ENCODE assay signal across 8 cellular contexts in the genomic region with DNA sequence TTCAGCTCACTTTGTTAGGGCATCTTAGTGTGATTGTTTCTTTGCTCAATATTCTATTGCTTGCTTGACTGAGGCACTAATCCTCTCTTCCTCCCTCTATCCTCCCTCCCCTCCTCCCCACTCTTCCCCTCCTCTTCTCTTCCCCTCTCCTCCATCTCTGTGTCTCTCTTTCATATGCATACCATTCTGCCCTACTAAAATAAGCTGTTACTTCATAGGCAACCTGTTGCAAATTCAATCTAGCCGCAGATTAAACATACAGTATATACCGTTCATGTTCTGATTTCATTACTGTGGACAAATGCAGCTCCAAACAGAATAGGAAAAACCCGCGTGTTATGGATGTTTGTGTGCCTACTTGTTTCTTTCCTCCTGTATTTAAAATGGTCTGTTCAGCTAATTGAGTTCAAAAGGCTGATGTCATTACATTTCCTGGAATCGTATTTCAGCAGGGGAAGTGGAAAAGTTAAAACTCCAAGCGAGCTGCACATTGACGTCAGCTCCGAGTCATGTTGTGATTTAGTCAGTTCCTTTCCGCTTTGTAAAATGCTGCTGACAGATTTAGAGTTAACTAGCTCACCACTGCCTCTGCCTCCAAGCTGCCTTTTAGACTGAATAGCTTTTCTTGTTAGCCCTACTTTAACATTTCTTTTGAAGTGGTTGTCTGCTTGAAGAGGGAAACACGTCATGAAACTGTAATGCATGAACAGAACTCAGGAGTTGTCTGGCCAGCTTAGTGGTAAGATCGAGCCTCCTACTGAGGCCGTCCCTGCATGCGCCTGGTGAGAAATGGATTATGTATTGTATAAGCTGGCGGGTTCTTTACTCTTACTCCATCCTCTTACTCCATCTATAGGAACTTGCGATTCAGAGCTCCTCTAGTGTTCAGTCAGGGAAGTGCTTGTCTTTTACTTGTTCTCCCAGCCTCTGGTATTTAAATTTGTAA.
DNase-seq lines count a peak whose midpoint lies in the region; ATAC-seq and TF ChIP-seq lines count a peak whose summit lies in the region.

No MANE protein-coding gene starts in this region.

- H3K9me3 ChIP-seq in BE2C (no peaks in the 10 kb centered on the region), right lobe of liver (no peaks in the 10 kb centered on the region)

- H3K27me3 ChIP-seq in BE2C (no peaks in the 10 kb centered on the region), dorsolateral prefrontal cortex (no peaks in the 10 kb centered on the region), right lobe of liver (no peaks in the 10 kb centered on the region)

- H3K4me3 Mint-ChIP-seq in activated CD4-positive, alpha-beta T cell treated with anti-CD3 and anti-CD28 coated beads, Interleukin-2, amount 10 ng/mL, durations not matched to agents 7 days and 5 days: peak overlapping the region; percentile 84

- H3K27ac Mint-ChIP-seq in activated CD4-positive, alpha-beta T cell treated with anti-CD3 and anti-CD28 coated beads, Interleukin-2, amount 10 ng/mL, durations not matched to agents 7 days and 5 days: peak overlapping the region; percentile 100

- peak; percentile 45 for DNase-seq in BE2C
- peak; percentile 50 for DNase-seq in NCI-H526 treated with DMSO at 0.1 percent for 48 hours (lab: John Stamatoyannopoulos, UW)
- DNase-seq in activated CD4-positive, alpha-beta T cell treated with anti-CD3 and anti-CD28 coated beads, Interleukin-2, amount 10 ng/mL, durations not matched to agents 7 days and 5 days: peak; percentile 86
- DNase-seq in dorsolateral prefrontal cortex: peak in 2 of 10 donors; percentile 55 to 57
- peak in 2 of 3 donors; percentile 62 to 67 for DNase-seq in right lobe of liver
- DNase-seq in stimulated activated CD4-positive, alpha-beta T cell treated with anti-CD3 and anti-CD28 coated beads, TNF-alpha, amount 100 ng/mL, for 24 hours (ENCODE audit: low read depth in 3 of 3): peak; percentile 62 to 68 (median 67)

- no peaks in the 10 kb centered on the region for H3K36me3 ChIP-seq in BE2C
- no peaks in the 10 kb centered on the region for H3K36me3 ChIP-seq in right lobe of liver

- H3K27me3 Mint-ChIP-seq in activated CD4-positive, alpha-beta T cell treated with anti-CD3 and anti-CD28 coated beads, Interleukin-2, amount 10 ng/mL, durations not matched to agents 7 days and 5 days: no peaks in the 10 kb centered on the region

- POLR2A ChIA-PET in activated CD4-positive, alpha-beta T cell treated with anti-CD3 and anti-CD28 coated beads, Interleukin-2, amount 10 ng/mL, durations not matched to agents 7 days and 5 days (lab: Charles Lee): interaction anchor here (0.6 to 3.0 kb wide), 8 partner anchors 9 to 133 kb away, joined by 3 to 39 read pairs (median 6); a partner anchor contains a TSS

- ATAC-seq in GM19025 (IDR thresholded peaks at IDR 0.05; ENCODE audit: low read depth, unreplicated experiment) (peak; percentile 95), HG03354 (IDR thresholded peaks at IDR 0.05; ENCODE audit: poor library complexity, severe bottlenecking, unreplicated experiment) (peak; percentile 99), right lobe of liver (peak; percentile 87 to 90 (median 90))

- peaks cover 59% of the 10 kb centered on the region for H3K4me1 Mint-ChIP-seq in activated CD4-positive, alpha-beta T cell treated with anti-CD3 and anti-CD28 coated beads, Interleukin-2, amount 10 ng/mL, durations not matched to agents 7 days and 5 days

- intact Hi-C loops in dorsolateral prefrontal cortex (cut with DNase I) (loop anchor here (2.0 to 5.0 kb wide), 2 partner anchors 68 to 69 kb away; a partner anchor contains a TSS), right lobe of liver (cut with DNase I) (no loop called here)

- peak; percentile 81 for TF ChIP-seq POLR2A in right lobe of liver (IDR thresholded peaks at IDR 0.05)

- H3K27ac ChIP-seq in dorsolateral prefrontal cortex: peak overlapping the region; percentile 60 to 99 (median 91)
- peak overlapping the region; percentile 82 to 94 (median 93) for H3K27ac ChIP-seq in right lobe of liver

- peaks cover 24% of the 10 kb centered on the region for H3K36me3 Mint-ChIP-seq in activated CD4-positive, alpha-beta T cell treated with anti-CD3 and anti-CD28 coated beads, Interleukin-2, amount 10 ng/mL, durations not matched to agents 7 days and 5 days (ENCODE audit: low read depth)

- TF ChIP-seq CTCF in BE2C (IDR thresholded peaks at IDR 0.05; ENCODE audit: low read depth, low read length): peak; percentile 85
- TF ChIP-seq CTCF in dorsolateral prefrontal cortex (IDR thresholded peaks at IDR 0.05 in 54 of 56, conservative IDR thresholded peaks at IDR 0.05 in 2 of 56; ENCODE audit: low read depth in 1 of 56, partially characterized antibody in 56 of 56): peak; percentile 65 to 94 (median 83)
- peak; percentile 76 to 96 (median 80) for TF ChIP-seq CTCF in right lobe of liver (IDR thresholded peaks at IDR 0.05)

- no peaks in the 10 kb centered on the region for H3K4me1 ChIP-seq in BE2C
- H3K4me1 ChIP-seq in right lobe of liver: peaks cover 0 to 4% (median 0%) of the 10 kb centered on the region in 4 donors

- CTCF ChIA-PET in activated CD4-positive, alpha-beta T cell treated with anti-CD3 and anti-CD28 coated beads, Interleukin-2, amount 10 ng/mL, durations not matched to agents 7 days and 5 days (lab: Charles Lee): interaction anchor here (0.6 to 14.2 kb wide), 25 partner anchors 9 to 218 kb away, joined by 3 to 130 read pairs (median 9); a partner anchor contains a TSS

- H3K9me3 Mint-ChIP-seq in activated CD4-positive, alpha-beta T cell treated with anti-CD3 and anti-CD28 coated beads, Interleukin-2, amount 10 ng/mL, durations not matched to agents 7 days and 5 days: no peaks in the 10 kb centered on the region

- H3K4me3 ChIP-seq in BE2C (ENCODE audit: low read depth, low read length) (peak overlapping the region; percentile 65), dorsolateral prefrontal cortex (peak overlapping the region; percentile 32 to 79 (median 59)), right lobe of liver (peak overlapping the region; percentile 31 to 54 (median 48))

- 3% methylated on average over 15 of the region's 15 CpGs for WGBS in right lobe of liver (ENCODE audit: insufficient coverage, low coverage, low lambda C conversion rate, missing lambda C conversion rate)

Comparison
In these comparisons a context has a peak if more than half of its experiments do, and no peak if none do; other contexts are left out.
1. intact Hi-C loops: an anchor here in dorsolateral prefrontal cortex (2.0 to 5.0 kb wide); none called in right lobe of liver.